ENCODE assay signal across 18 cellular contexts in genomic region chr5:111548992-111549649, GRCh38. TPM values are rescaled to one million over a fixed set of nuclear protein-coding genes. Genes with fewer than 3 reads are reported as not detected.
DNase-seq lines count a peak whose midpoint lies in the region; ATAC-seq and TF ChIP-seq lines count a peak whose summit lies in the region.
"Had no signal": no experiment of that assay in that cellular context is flagged by ENCODE, and none has a peak within 500 bp of the region (broad histone marks: within the 10 kb centered on the region; RNA-seq: fewer than 3 reads in every experiment).

No MANE protein-coding gene starts in this region.

- no peak overlapping the region for H2BK15ac ChIP-seq in mesendoderm (replicated peaks; ENCODE audit: low read depth)

- no peak for TF ChIP-seq CTCF in CD14-positive monocyte (IDR thresholded peaks at IDR 0.05)

- peaks cover 0 to 2% (median 0%) of the 10 kb centered on the region in 3 donors for H3K27me3 Mint-ChIP-seq in CD14-positive monocyte (ENCODE audit: low read depth in 3 of 3)
- H3K27me3 Mint-ChIP-seq: activated naive CD4-positive, alpha-beta T cell treated with anti-CD3 and anti-CD28 coated beads, Interleukin-2, amount 50 U/mL, for 24 hours had no signal

- H3K9ac ChIP-seq in mesendoderm (ENCODE audit: low read length), result no peak overlapping the region

- H3K4me2 ChIP-seq in mesendoderm (ENCODE audit: low read length), result no peak overlapping the region
- H3K4me2 ChIP-seq: smooth muscle cell had no signal

- peaks cover 0 to under 1% (median 0%) of the 10 kb centered on the region in 7 donors for H3K9me3 Mint-ChIP-seq in CD14-positive monocyte
- H3K9me3 Mint-ChIP-seq: activated naive CD4-positive, alpha-beta T cell treated with anti-CD3 and anti-CD28 coated beads, Interleukin-2, amount 50 U/mL, for 24 hours had no signal

- H3K18ac ChIP-seq in mesendoderm (ENCODE audit: low read length), result no peak overlapping the region

- peak; percentile 39 for DNase-seq in Daoy (ENCODE audit: low read depth)
- peak; percentile 62 for DNase-seq in NCI-H1436 (lab: John Stamatoyannopoulos, UW)
- peak; percentile 36 for DNase-seq in astrocyte of the hippocampus (ENCODE audit: low read depth, low spot score)
- DNase-seq in mesendoderm, result peak; percentile 86
- DNase-seq in NCI-H187 treated with DMSO at 0.1 percent for 48 hours (lab: John Stamatoyannopoulos, UW), result no peak
- DNase-seq in GOT3 (lab: John Stamatoyannopoulos, UW), result no peak
- DNase-seq in CD14-positive monocyte (ENCODE audit: low spot score), result no peak
- DNase-seq: CD4-positive, CD25-positive, alpha-beta regulatory T cell; cerebellar nuclear complex; lower lobe of right lung; NCI-H1694 treated with DMSO at 0.1 percent for 48 hours; OCI-M1; SW 1271 had no signal

- H2BK120ac ChIP-seq in mesendoderm (ENCODE audit: low read depth, low read length), result no peak overlapping the region

- no peak overlapping the region for H3K56ac ChIP-seq in mesendoderm (ENCODE audit: low read length)

- H3K4ac ChIP-seq in mesendoderm (ENCODE audit: low read depth, low read length), result no peak overlapping the region

- no peak overlapping the region for H3K27ac ChIP-seq in mesendoderm (ENCODE audit: low read depth, low read length)
- H3K27ac ChIP-seq: epithelial cell of prostate, lower lobe of right lung had no signal

- H3K4me1 ChIP-seq in mesendoderm (ENCODE audit: control insufficient read depth, low read depth, low read length), result peaks cover 5% of the 10 kb centered on the region

- H3K79me2 ChIP-seq in mesendoderm (ENCODE audit: control insufficient read depth, insufficient read depth, low read length), result no peaks in the 10 kb centered on the region

- no peak overlapping the region for H3K27ac Mint-ChIP-seq in CD14-positive monocyte
- H3K27ac Mint-ChIP-seq: activated naive CD4-positive, alpha-beta T cell treated with anti-CD3 and anti-CD28 coated beads, Interleukin-2, amount 50 U/mL, for 24 hours; CD4-positive, CD25-positive, alpha-beta regulatory T cell had no signal

- no peaks in the 10 kb centered on the region for H3K79me1 ChIP-seq in mesendoderm (ENCODE audit: low read length)

- no CpG with 5 or more reads among the region's 6 CpGs for WGBS in mesendoderm (ENCODE audit: extremely low coverage, insufficient coverage, low lambda C conversion rate)

- H2AK5ac ChIP-seq in mesendoderm (ENCODE audit: low read length), result no peak overlapping the region

- no peaks in the 10 kb centered on the region for H3K27me3 ChIP-seq in mesendoderm (ENCODE audit: insufficient read depth, low read length, poor library complexity)

- ATAC-seq in GM21786 (IDR thresholded peaks at IDR 0.05; ENCODE audit: unreplicated experiment), result no peak
- ATAC-seq: activated CD4-positive, CD25-positive, alpha-beta regulatory T cell treated with anti-CD3 and anti-CD28 coated beads, Interleukin-2, amount 50 U/mL, for 24 hours had no signal

- H3K36me3 Mint-ChIP-seq in CD14-positive monocyte, result no peaks in the 10 kb centered on the region
- H3K36me3 Mint-ChIP-seq: activated naive CD4-positive, alpha-beta T cell treated with anti-CD3 and anti-CD28 coated beads, Interleukin-2, amount 50 U/mL, for 24 hours; CD4-positive, CD25-positive, alpha-beta regulatory T cell had no signal

- H2BK5ac ChIP-seq in mesendoderm (ENCODE audit: low read length), result no peak overlapping the region

- no peak overlapping the region for H3K23ac ChIP-seq in mesendoderm (ENCODE audit: low read length)

- peaks cover 17% of the 10 kb centered on the region for H3K4me1 Mint-ChIP-seq in CD14-positive monocyte

- no peak overlapping the region for H3K4me3 ChIP-seq in mesendoderm (ENCODE audit: low read length)
- H3K4me3 ChIP-seq: lower lobe of right lung, smooth muscle cell had no signal

- H3K36me3 ChIP-seq in mesendoderm (ENCODE audit: control insufficient read depth, insufficient read depth, low read length), result no peaks in the 10 kb centered on the region
- H3K36me3 ChIP-seq: lower lobe of right lung had no signal

- H4K5ac ChIP-seq in mesendoderm (ENCODE audit: low read length), result no peak overlapping the region

- no peak overlapping the region for H3K4me3 Mint-ChIP-seq in CD14-positive monocyte
- H3K4me3 Mint-ChIP-seq: activated naive CD4-positive, alpha-beta T cell treated with anti-CD3 and anti-CD28 coated beads, Interleukin-2, amount 50 U/mL, for 24 hours; CD4-positive, CD25-positive, alpha-beta regulatory T cell had no signal

- intact Hi-C loops in CD14-positive monocyte (cut with micrococcal nuclease), result loop anchor here in 1 of 2 donors (5.0 kb wide), 1 partner anchor 598 kb away; no protein-coding TSS in a partner anchor

- H4K8ac ChIP-seq in mesendoderm (ENCODE audit: low read depth, low read length), result no peak overlapping the region

RNA-seq across cellular contexts. Expression of gene STARD4, which starts 36.8 kb away (rescaled TPM):
- total RNA-seq in Daoy (2014; rRNA removed; shearing (Covaris generic)), result 44.5 and 84.3 TPM in 2 replicates
- 42.6 TPM for polyA plus RNA-seq in mesendoderm (2013, experiment 1 of 2)
- 43.4 TPM for polyA plus RNA-seq in mesendoderm (2013, experiment 2 of 2)
- 1 to 10 TPM; 6.4 to 6.7 TPM for polyA plus RNA-seq in CD14-positive monocyte

Comparison
In these comparisons a context has a peak if more than half of its experiments do, and no peak if none do; other contexts are left out.
1. DNase-seq: peak in Daoy (single experiment), NCI-H1436 (single experiment), astrocyte of the hippocampus (single experiment) and mesendoderm (single experiment); none in NCI-H187 treated with DMSO at 0.1 percent for 48 hours (single experiment), GOT3 (single experiment) and CD14-positive monocyte (single experiment).